ENCODE assay signal across 1 cellular context in the genomic region with DNA sequence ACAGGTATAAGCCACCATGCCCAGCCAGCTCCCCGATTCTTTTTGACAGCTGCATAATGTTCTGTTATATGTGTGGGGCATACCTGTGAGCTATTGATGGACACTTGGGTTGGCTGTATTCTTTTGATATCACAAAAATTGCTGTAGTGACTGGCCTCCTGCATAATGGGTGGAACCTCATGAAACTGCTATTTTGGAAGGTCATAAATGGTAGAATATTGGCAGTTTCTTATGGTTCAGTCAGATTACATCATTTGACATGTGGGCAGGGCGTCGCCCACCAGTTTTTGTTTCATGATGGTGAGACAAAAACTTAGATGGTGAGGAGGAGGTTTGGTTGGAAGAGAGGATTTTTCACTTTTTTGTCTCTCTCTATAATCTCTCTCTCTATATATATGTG.
TF ChIP-seq lines count a peak whose summit lies in the region.

No MANE protein-coding gene starts in this region.

TF ChIP-seq in GM12878, 131 proteins besides CTCF, POLR2A, EP300 and RAD21:
- TF ChIP-seq ATF7 (IDR thresholded peaks at IDR 0.05; ENCODE audit: low read depth) (peak; percentile 62; the same call in 1 of the 2 replicates), CREB1 (IDR thresholded peaks at IDR 0.05; ENCODE audit: low read depth) (no peak)
